ENCODE assay signal across 8 cellular contexts in the genomic region with DNA sequence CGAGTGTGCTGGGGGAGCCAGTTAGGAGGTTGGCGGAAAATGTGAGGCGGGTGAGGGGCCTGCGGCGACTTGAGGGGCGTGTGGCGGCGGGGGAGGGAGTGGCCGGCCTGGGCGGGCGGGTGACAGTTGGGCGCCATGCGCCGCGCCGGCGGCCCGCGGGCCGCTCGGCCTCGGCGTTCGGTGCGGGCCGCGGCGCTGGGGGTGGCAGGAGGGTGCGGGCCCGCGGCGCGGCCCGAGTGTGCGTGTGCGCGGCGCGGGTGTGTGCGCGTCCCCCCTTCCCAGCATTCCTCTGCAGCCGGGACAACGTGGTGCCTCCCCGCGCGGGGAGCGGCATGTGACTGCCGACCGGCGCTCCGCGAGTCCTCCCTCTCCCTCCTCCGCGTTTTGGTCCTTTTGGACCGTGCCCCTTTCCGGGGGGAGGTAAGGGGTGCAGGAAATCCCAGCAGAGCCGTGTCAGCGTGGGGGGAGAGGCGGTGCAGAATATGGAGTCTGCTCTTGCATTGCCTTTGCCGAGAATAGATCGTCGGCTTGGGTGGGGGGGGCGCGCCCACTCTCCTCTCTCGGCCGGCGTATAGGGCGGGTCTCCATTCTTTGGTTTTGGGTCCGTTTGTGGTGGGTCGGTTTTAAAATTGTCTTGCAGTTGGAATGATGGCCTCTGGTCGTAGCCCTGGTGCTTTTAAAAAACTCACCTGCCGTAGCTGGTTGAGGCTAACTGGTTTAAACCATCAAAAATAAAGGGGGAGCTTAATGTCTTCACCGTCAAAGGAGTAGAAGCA. TPM values are rescaled to one million over a fixed set of nuclear protein-coding genes. Genes with fewer than 3 reads are reported as not detected.
DNase-seq lines count a peak whose midpoint lies in the region; ATAC-seq, FAIRE-seq and TF ChIP-seq lines count a peak whose summit lies in the region.

No MANE protein-coding gene starts in this region.

- FAIRE-seq in H1 (lab: Jason Lieb, UNC): no peak

- H3K79me2 ChIP-seq in MM.1S (ENCODE audit: low read length) (peaks cover 80% of the 10 kb centered on the region), H1 (ENCODE audit: control insufficient read depth in 1 of 2, insufficient read depth in 2 of 2, low read length in 2 of 2) (peaks cover 61 to 66% of the 10 kb centered on the region in 2 experiments), mesendoderm (ENCODE audit: control insufficient read depth, insufficient read depth, low read length) (peaks cover 65% of the 10 kb centered on the region)

- no peak for TF ChIP-seq EP300 in H1 (IDR thresholded peaks at IDR 0.05; ENCODE audit: borderline replicate concordance in 1 of 2, low read depth in 2 of 2, low read length in 2 of 2)

- H3K27ac Mint-ChIP-seq in activated CD8-positive, alpha-beta memory T cell treated with anti-CD3 and anti-CD28 coated beads, Interleukin-2, amount 10 ng/mL, durations not matched to agents 7 days and 5 days: peak overlapping the region; percentile 90

- no peak overlapping the region for H3K4ac ChIP-seq in H1 (replicated peaks; ENCODE audit: insufficient read length, low read depth, low read length)
- H3K4ac ChIP-seq in mesendoderm (ENCODE audit: low read depth, low read length): no peak overlapping the region

- TF ChIP-seq POLR2A in H1 (IDR thresholded peaks at IDR 0.05; ENCODE audit: control extremely low read depth in 1 of 2, low read depth in 2 of 2, low read length in 2 of 2): peak in 1 of 2 experiments; percentile 58; a peak in 2 of 3 replicates

- H2BK120ac ChIP-seq in H1 (replicated peaks; ENCODE audit: low read depth, low read length) (no peak overlapping the region), mesendoderm (ENCODE audit: low read depth, low read length) (no peak overlapping the region)

- H3K9me3 ChIP-seq in MM.1S (replicated peaks; ENCODE audit: insufficient read depth, low read length): no peaks in the 10 kb centered on the region
- no peaks in the 10 kb centered on the region for H3K9me3 ChIP-seq in H1 (ENCODE audit: insufficient read depth in 2 of 2, low read depth in 1 of 2, low read length in 1 of 2)

- no peak overlapping the region for H2BK20ac ChIP-seq in H1 (ENCODE audit: low read length)

- CTCF ChIA-PET in activated CD8-positive, alpha-beta memory T cell treated with anti-CD3 and anti-CD28 coated beads, Interleukin-2, amount 10 ng/mL, durations not matched to agents 7 days and 5 days (lab: Charles Lee): interaction anchor here (1.3 kb wide), 1 partner anchor 34 kb away, joined by 3 read pairs; no protein-coding TSS in a partner anchor
- CTCF ChIA-PET in H1 (lab: Charles Lee; ENCODE audit: partially characterized antibody): interaction anchor here (0.7 to 2.1 kb wide), 4 partner anchors 10 to 75 kb away, joined by 3 to 9 read pairs (median 4); no protein-coding TSS in a partner anchor

- peak overlapping the region; percentile 67 for H4K5ac ChIP-seq in H1 (ENCODE audit: insufficient read length, low read depth, low read length)
- H4K5ac ChIP-seq in mesendoderm (ENCODE audit: low read length): no peak overlapping the region

- H3K36me3 ChIP-seq in MM.1S (replicated peaks; ENCODE audit: insufficient read depth, low read length) (no peaks in the 10 kb centered on the region), H1 (ENCODE audit: control insufficient read depth in 2 of 4, insufficient read depth in 4 of 4, low read length in 3 of 4) (no peaks in the 10 kb centered on the region; a peak in 1 of 8 replicates), mesendoderm (ENCODE audit: control insufficient read depth, insufficient read depth, low read length) (no peaks in the 10 kb centered on the region)

- H2BK12ac ChIP-seq in H1 (ENCODE audit: low read depth, low read length): no peak overlapping the region

- WGBS in H1 (ENCODE audit: extremely low coverage in 1 of 2, insufficient coverage in 1 of 2, insufficient read length in 1 of 2, insufficient replicate concordance in 2 of 2, low coverage in 1 of 2, low lambda C conversion rate in 2 of 2, missing lambda C conversion rate in 1 of 2), 2 experiments: 1% methylated on average over 21 of the region's 73 CpGs; no CpG with 5 or more reads in 1 of the 2 experiments
- no CpG with 5 or more reads among the region's 73 CpGs for WGBS in mesendoderm (ENCODE audit: extremely low coverage, insufficient coverage, low lambda C conversion rate)

- peaks cover 59% of the 10 kb centered on the region for H3K4me1 Mint-ChIP-seq in activated CD8-positive, alpha-beta memory T cell treated with anti-CD3 and anti-CD28 coated beads, Interleukin-2, amount 10 ng/mL, durations not matched to agents 7 days and 5 days

- POLR2A ChIA-PET in H1 (lab: Charles Lee; ENCODE audit: partially characterized antibody): interaction anchor here (0.7 to 15.0 kb wide), 11 partner anchors 12 to 236 kb away, joined by 3 to 307 read pairs (median 4); no protein-coding TSS in a partner anchor

- H3K79me1 ChIP-seq in H1 (ENCODE audit: low read depth, low read length) (peaks cover 8% of the 10 kb centered on the region), mesendoderm (ENCODE audit: low read length) (peaks cover 2% of the 10 kb centered on the region)

- H4K20me1 ChIP-seq in MM.1S (ENCODE audit: insufficient read depth, low read length) (peaks cover 42% of the 10 kb centered on the region), H1 (replicated peaks in 1 of 2; ENCODE audit: control insufficient read depth in 1 of 2, insufficient read depth in 2 of 2, low read length in 2 of 2) (peaks cover 27 to 30% of the 10 kb centered on the region in 2 experiments)

- peak overlapping the region; percentile 95; the same call in 1 of the 2 replicates for H3K18ac ChIP-seq in H1 (ENCODE audit: extremely low read depth, low read length)
- peak overlapping the region; percentile 100 for H3K18ac ChIP-seq in mesendoderm (ENCODE audit: low read length)

- peak overlapping the region; percentile 87; the same call in 1 of the 2 replicates for H2BK5ac ChIP-seq in H1 (ENCODE audit: low read depth, low read length)
- H2BK5ac ChIP-seq in mesendoderm (ENCODE audit: low read length): no peak overlapping the region

- H3K56ac ChIP-seq in H1 (replicated peaks; ENCODE audit: insufficient read length, low read depth, low read length): peak overlapping the region; percentile 93
- peak overlapping the region; percentile 97 for H3K56ac ChIP-seq in mesendoderm (ENCODE audit: low read length)

- H2BK15ac ChIP-seq in H1 (ENCODE audit: low read length) (no peak overlapping the region), mesendoderm (replicated peaks; ENCODE audit: low read depth) (no peak overlapping the region)

- H4K8ac ChIP-seq in H1 (ENCODE audit: extremely low read depth, insufficient read depth, low read length) (no peak overlapping the region), mesendoderm (ENCODE audit: low read depth, low read length) (no peak overlapping the region)

- peak overlapping the region; percentile 96 for H3K9ac ChIP-seq in MM.1S (ENCODE audit: low read length)
- peak overlapping the region; percentile 79 to 87 (median 84) for H3K9ac ChIP-seq in H1 (replicated peaks in 1 of 4; ENCODE audit: extremely low read depth in 1 of 4, low read depth in 3 of 4, low read length in 3 of 4)
- peak overlapping the region; percentile 96 for H3K9ac ChIP-seq in mesendoderm (ENCODE audit: low read length)

- H3K4me3 ChIP-seq in MM.1S (ENCODE audit: low read length) (peak overlapping the region; percentile 89), H1 (ENCODE audit: extremely low read depth in 1 of 4, insufficient read depth in 2 of 4, low read depth in 3 of 4, low read length in 4 of 4) (peak overlapping the region; percentile 66 to 98 (median 94)), mesendoderm (ENCODE audit: low read length) (peak overlapping the region; percentile 72)

- H3K4me3 Mint-ChIP-seq in activated CD8-positive, alpha-beta memory T cell treated with anti-CD3 and anti-CD28 coated beads, Interleukin-2, amount 10 ng/mL, durations not matched to agents 7 days and 5 days: peak overlapping the region; percentile 85

- H3K14ac ChIP-seq in H1 (ENCODE audit: insufficient read length): no peak overlapping the region

- no peaks in the 10 kb centered on the region for H3K27me3 ChIP-seq in MM.1S (replicated peaks; ENCODE audit: insufficient read depth, low read length)
- H3K27me3 ChIP-seq in H1 (replicated peaks in 1 of 4; ENCODE audit: control insufficient read depth in 3 of 4, extremely low read depth in 1 of 4, insufficient read depth in 3 of 4, low read length in 3 of 4): no peaks in the 10 kb centered on the region
- H3K27me3 ChIP-seq in mesendoderm (ENCODE audit: insufficient read depth, low read length, poor library complexity): no peaks in the 10 kb centered on the region

- peak overlapping the region; percentile 18 for H4K91ac ChIP-seq in H1 (replicated peaks; ENCODE audit: insufficient read length, low read length)

- H2AFZ ChIP-seq in MM.1S (ENCODE audit: low read length) (peak overlapping the region; percentile 39), H1 (ENCODE audit: low read length) (no peak overlapping the region)

- no peak overlapping the region for H2AK5ac ChIP-seq in H1 (ENCODE audit: low read depth, low read length)
- H2AK5ac ChIP-seq in mesendoderm (ENCODE audit: low read length): no peak overlapping the region

- no peak for TF ChIP-seq CTCF in MM.1S (IDR thresholded peaks at IDR 0.05; ENCODE audit: low read length)
- TF ChIP-seq CTCF in H1 (IDR thresholded peaks at IDR 0.05; ENCODE audit: control extremely low read depth in 1 of 3, insufficient read depth in 1 of 3, low read depth in 1 of 3, low read length in 3 of 3): no peak

- no peak for TF ChIP-seq RAD21 in H1 (IDR thresholded peaks at IDR 0.05 in 1 of 2, conservative IDR thresholded peaks at IDR 0.05 in 1 of 2; ENCODE audit: low read depth in 2 of 2, low read length in 2 of 2)

- H3K9me3 Mint-ChIP-seq in activated CD8-positive, alpha-beta memory T cell treated with anti-CD3 and anti-CD28 coated beads, Interleukin-2, amount 10 ng/mL, durations not matched to agents 7 days and 5 days (ENCODE audit: low read depth): no peaks in the 10 kb centered on the region

- no peak for ATAC-seq in activated CD8-positive, alpha-beta memory T cell treated with anti-CD3 and anti-CD28 coated beads, Interleukin-2, amount 10 ng/mL, durations not matched to agents 7 days and 5 days
- no peak for ATAC-seq in GM21390 (IDR thresholded peaks at IDR 0.05; ENCODE audit: unreplicated experiment)

- peaks cover 3% of the 10 kb centered on the region; the same call in 1 of the 2 replicates for H3K23me2 ChIP-seq in H1 (ENCODE audit: low read depth, low read length)

- H3K23ac ChIP-seq in H1 (ENCODE audit: insufficient read length): no peak overlapping the region
- H3K23ac ChIP-seq in mesendoderm (ENCODE audit: low read length): no peak overlapping the region

- H3K36me3 Mint-ChIP-seq in activated CD8-positive, alpha-beta memory T cell treated with anti-CD3 and anti-CD28 coated beads, Interleukin-2, amount 10 ng/mL, durations not matched to agents 7 days and 5 days: peaks cover 10% of the 10 kb centered on the region

- no peaks in the 10 kb centered on the region for H3K9me2 ChIP-seq in MM.1S (replicated peaks; ENCODE audit: insufficient read depth, low read length)

- H3K4me1 ChIP-seq in MM.1S (ENCODE audit: low read length) (peaks cover 45% of the 10 kb centered on the region), H1 (replicated peaks in 1 of 4; ENCODE audit: control insufficient read depth in 3 of 4, insufficient read depth in 4 of 4, low read length in 3 of 4) (peaks cover 16 to 35% (median 28%) of the 10 kb centered on the region in 4 experiments), mesendoderm (ENCODE audit: control insufficient read depth, low read depth, low read length) (peaks cover 24% of the 10 kb centered on the region)

- H3K4me2 ChIP-seq in MM.1S (ENCODE audit: low read depth, low read length) (peak overlapping the region; percentile 67), H1 (ENCODE audit: insufficient read depth in 1 of 2, low read depth in 2 of 2, low read length in 2 of 2) (peak overlapping the region; percentile 74 to 88), mesendoderm (ENCODE audit: low read length) (peak overlapping the region; percentile 57)

- H3K27ac ChIP-seq in MM.1S (ENCODE audit: low read length) (peak overlapping the region; percentile 56; the same call in 1 of the 2 replicates), H1 (ENCODE audit: low read depth, low read length) (peak overlapping the region; percentile 84; the same call in 1 of the 2 replicates), mesendoderm (ENCODE audit: low read depth, low read length) (peak overlapping the region; percentile 48)

- DNase-seq in DMS79 treated with DMSO at 0.1 percent for 48 hours (lab: John Stamatoyannopoulos, UW) (peak; percentile 8), MM.1S (peak; percentile 38), H1 (ENCODE audit: low read depth in 1 of 2, low spot score in 2 of 2) (no peak), mesendoderm (peak; percentile 61), SKM-1 (lab: John Stamatoyannopoulos, UW; ENCODE audit: unreplicated experiment) (no peak)
- DNase-seq in activated CD8-positive, alpha-beta memory T cell treated with anti-CD3 and anti-CD28 coated beads, Interleukin-2, amount 10 ng/mL, durations not matched to agents 7 days and 5 days: peak; percentile 68
- peak; percentile 54 to 57 for DNase-seq in stimulated activated CD8-positive, alpha-beta memory T cell treated with anti-CD3 and anti-CD28 coated beads, Interleukin-15, amount 100 ng/mL, for 48 hours (ENCODE audit: low read depth in 2 of 2)

- no peaks in the 10 kb centered on the region for H3K27me3 Mint-ChIP-seq in activated CD8-positive, alpha-beta memory T cell treated with anti-CD3 and anti-CD28 coated beads, Interleukin-2, amount 10 ng/mL, durations not matched to agents 7 days and 5 days

- H3F3A ChIP-seq in MM.1S (ENCODE audit: insufficient read depth, low read length): peaks cover 33% of the 10 kb centered on the region

RNA-seq across cellular contexts. Expression of a gene that starts 1.9 kb away (rescaled TPM):
- 100 to 1,000 TPM; 212 to 238 TPM for total RNA-seq in activated CD8-positive, alpha-beta memory T cell treated with anti-CD3 and anti-CD28 coated beads, Interleukin-2, amount 10 ng/mL, durations not matched to agents 7 days and 5 days
- total RNA-seq in H1 (2021; fragmentation: NEBNext Ultra II Directional; extraction: Animal tissue kit (Norgen Biotek cat#: 25700)): 409 and 422 TPM in 2 replicates
- polyA plus RNA-seq in H1 (2011; rRNA removed): 106 and 156 TPM in 2 replicates
- 126 TPM for polyA plus RNA-seq in H1 (2011; cell fraction: cytosol; rRNA removed)
- polyA plus RNA-seq in H1 (2011; cell fraction: nucleus; rRNA removed): 349 TPM
- 181 to 219 TPM (median 186 TPM) in 4 replicates for polyA plus RNA-seq in H1 (2012, experiment 1 of 2)
- polyA plus RNA-seq in H1 (2012, experiment 2 of 2): 78.9 TPM
- 201 TPM for polyA plus RNA-seq in H1 (2013, experiment 1 of 2)
- polyA plus RNA-seq in H1 (2013, experiment 2 of 2): 196 TPM
- polyA minus RNA-seq in H1 (2011; rRNA and poly(A)+ RNA removed): 223 and 225 TPM in 2 replicates
- polyA minus RNA-seq in H1 (2011; cell fraction: cytosol; rRNA and poly(A)+ RNA removed): 149 TPM
- 253 TPM for polyA minus RNA-seq in H1 (2011; cell fraction: nucleus; rRNA and poly(A)+ RNA removed)
- polyA plus RNA-seq in mesendoderm (2013, experiment 1 of 2): 220 TPM
- 229 TPM for polyA plus RNA-seq in mesendoderm (2013, experiment 2 of 2)

Comparison
In these comparisons a context has a peak if more than half of its experiments do, and no peak if none do; other contexts are left out.
1. DNase-seq: peak in DMS79 treated with DMSO at 0.1 percent for 48 hours (single experiment), MM.1S (single experiment), activated CD8-positive, alpha-beta memory T cell treated with anti-CD3 and anti-CD28 coated beads, Interleukin-2, amount 10 ng/mL, durations not matched to agents 7 days and 5 days (single experiment), mesendoderm (single experiment) and stimulated activated CD8-positive, alpha-beta memory T cell treated with anti-CD3 and anti-CD28 coated beads, Interleukin-15, amount 100 ng/mL, for 48 hours (2 of 2); none in H1 (0 of 2) and SKM-1 (single experiment).
2. Peak in every context shown above with its lines, with median percentiles within 50 percentile points of each other: H3K27ac ChIP-seq, H3K4me2 ChIP-seq, H3K4me3 ChIP-seq and H3K9ac ChIP-seq.